1 cellular context compared by ENCODE assay signal in the genomic region with DNA sequence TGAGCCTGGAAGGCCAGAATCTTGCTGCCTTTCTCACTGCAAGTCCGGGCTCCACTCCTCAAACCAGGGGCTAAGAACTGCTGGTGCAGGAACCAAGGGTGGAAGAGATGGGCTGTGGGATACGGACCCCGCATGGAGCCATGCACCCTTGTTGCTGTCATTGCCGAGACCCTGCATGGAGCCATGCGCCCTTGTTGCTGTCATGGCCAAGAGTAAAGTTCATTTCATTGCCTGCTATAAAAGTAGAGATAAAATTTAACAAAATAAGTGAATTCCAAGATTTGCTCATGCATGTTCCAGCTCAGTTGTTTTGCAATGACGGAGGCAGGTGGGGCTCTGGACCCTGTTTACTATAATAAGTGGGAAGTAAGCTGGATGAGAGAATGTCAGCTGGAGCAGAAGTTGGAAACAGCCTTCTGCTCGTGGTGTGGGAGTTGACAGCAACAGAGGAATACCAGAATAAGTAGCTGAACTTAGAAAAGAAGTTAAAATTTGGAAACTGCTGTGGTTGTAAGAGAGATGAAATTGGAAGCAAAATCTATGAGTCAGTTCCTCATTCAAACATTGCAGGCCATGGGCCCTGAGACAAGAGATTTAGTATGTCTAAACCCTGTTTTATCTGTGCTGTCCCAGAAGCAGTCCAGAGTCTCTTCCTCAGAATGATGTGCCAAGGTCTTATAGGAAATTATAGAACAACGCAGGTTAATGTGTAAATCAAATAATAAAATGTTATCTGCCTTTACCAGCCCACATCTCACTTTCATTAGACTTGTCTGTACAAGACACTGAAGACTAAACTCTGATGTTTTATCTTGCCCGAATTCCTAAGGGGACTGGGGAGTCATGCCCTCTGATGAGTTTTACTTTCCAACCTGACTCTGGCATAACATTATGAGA.
TF ChIP-seq lines count a peak whose summit lies in the region.

No MANE protein-coding gene starts in this region.

TF ChIP-seq in IMR-90, 13 proteins besides CTCF, POLR2A, EP300 and RAD21 (continued from another document):
- TF ChIP-seq, protein P1, sequence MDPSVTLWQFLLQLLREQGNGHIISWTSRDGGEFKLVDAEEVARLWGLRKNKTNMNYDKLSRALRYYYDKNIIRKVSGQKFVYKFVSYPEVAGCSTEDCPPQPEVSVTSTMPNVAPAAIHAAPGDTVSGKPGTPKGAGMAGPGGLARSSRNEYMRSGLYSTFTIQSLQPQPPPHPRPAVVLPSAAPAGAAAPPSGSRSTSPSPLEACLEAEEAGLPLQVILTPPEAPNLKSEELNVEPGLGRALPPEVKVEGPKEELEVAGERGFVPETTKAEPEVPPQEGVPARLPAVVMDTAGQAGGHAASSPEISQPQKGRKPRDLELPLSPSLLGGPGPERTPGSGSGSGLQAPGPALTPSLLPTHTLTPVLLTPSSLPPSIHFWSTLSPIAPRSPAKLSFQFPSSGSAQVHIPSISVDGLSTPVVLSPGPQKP (IDR thresholded peaks at IDR 0.05; ENCODE audit: borderline replicate concordance, low read depth, low read length): no peak
- TF ChIP-seq BHLHE40 (IDR thresholded peaks at IDR 0.05; ENCODE audit: low read depth, low read length): no peak
- no peak for TF ChIP-seq RFX5 (IDR thresholded peaks at IDR 0.05; ENCODE audit: low read depth, low read length)
- TF ChIP-seq, protein P2, sequence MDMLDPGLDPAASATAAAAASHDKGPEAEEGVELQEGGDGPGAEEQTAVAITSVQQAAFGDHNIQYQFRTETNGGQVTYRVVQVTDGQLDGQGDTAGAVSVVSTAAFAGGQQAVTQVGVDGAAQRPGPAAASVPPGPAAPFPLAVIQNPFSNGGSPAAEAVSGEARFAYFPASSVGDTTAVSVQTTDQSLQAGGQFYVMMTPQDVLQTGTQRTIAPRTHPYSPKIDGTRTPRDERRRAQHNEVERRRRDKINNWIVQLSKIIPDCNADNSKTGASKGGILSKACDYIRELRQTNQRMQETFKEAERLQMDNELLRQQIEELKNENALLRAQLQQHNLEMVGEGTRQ (IDR thresholded peaks at IDR 0.05; ENCODE audit: low read depth, low read length): no peak
- TF ChIP-seq MXI1 (IDR thresholded peaks at IDR 0.05; ENCODE audit: borderline replicate concordance, low read depth, low read length): no peak
- TF ChIP-seq RCOR1 (IDR thresholded peaks at IDR 0.05; ENCODE audit: insufficient replicate concordance, low read length): no peak
- no peak for TF ChIP-seq MAFK (IDR thresholded peaks at IDR 0.05; ENCODE audit: low read depth, low read length)
- no peak for TF ChIP-seq MAZ (IDR thresholded peaks at IDR 0.05; ENCODE audit: borderline replicate concordance, low read depth, low read length)
- TF ChIP-seq FOS (IDR thresholded peaks at IDR 0.05; ENCODE audit: low read depth, low read length): no peak
- no peak for TF ChIP-seq CHD1 (IDR thresholded peaks at IDR 0.05; ENCODE audit: low read depth, low read length)
- TF ChIP-seq SMC3 (IDR thresholded peaks at IDR 0.05; ENCODE audit: low read depth, low read length): no peak
